In the genomic region with DNA sequence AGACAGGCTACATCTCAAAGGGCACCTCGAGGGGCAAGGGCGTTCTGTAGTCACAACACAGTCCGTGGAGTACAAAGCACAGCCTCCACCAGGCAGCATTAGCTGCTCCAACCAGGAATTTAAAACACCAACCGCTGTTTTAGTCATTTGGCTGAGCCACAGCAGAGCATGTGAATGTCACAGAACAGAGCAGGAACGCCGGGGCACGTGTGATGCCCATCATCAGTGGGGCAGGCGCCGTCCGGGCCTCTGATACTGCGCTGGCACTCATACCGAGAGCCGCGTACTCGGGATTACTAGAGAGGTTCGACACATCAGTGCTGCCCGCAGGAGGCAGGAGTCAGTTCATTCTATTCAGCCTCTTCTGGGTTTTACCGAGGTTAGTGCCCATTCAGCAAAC, we compare ENCODE assay signal across 22 cellular contexts.
"Had no signal": no experiment of that assay in that cellular context is flagged by ENCODE, and none has a peak within 500 bp of the region (broad histone marks: within the 10 kb centered on the region; RNA-seq: fewer than 3 reads in every experiment).

No MANE protein-coding gene starts in this region.

- H3K4me3 Mint-ChIP-seq: endodermal cell; nephron; stimulated activated naive CD8-positive, alpha-beta T cell treated with anti-CD3 and anti-CD28 coated beads, Interleukin-15, amount 100 ng/mL, for 72 hours had no signal

- H3K9me3 ChIP-seq: neutrophil, spleen, testis, tibial nerve, upper lobe of right lung, vagina had no signal

- H3K27ac Mint-ChIP-seq: endodermal cell, nephron had no signal

- H3K9me3 Mint-ChIP-seq: endodermal cell; naive B cell; nephron; stimulated activated naive B cell treated with anti-CD40 and anti-IgM and Interleukin-4, amounts not matched to agents 10 μg/mL and 1 μg/mL and 100 μg/mL, for 72 hours; stimulated activated naive CD8-positive, alpha-beta T cell treated with anti-CD3 and anti-CD28 coated beads, Interleukin-15, amount 100 ng/mL, for 72 hours had no signal

- H3K4me1 Mint-ChIP-seq: endodermal cell; nephron; stimulated activated naive CD8-positive, alpha-beta T cell treated with anti-CD3 and anti-CD28 coated beads, Interleukin-15, amount 100 ng/mL, for 72 hours had no signal

- H3K79me2 ChIP-seq: hepatocyte had no signal

- H2AFZ ChIP-seq: hepatocyte had no signal

- H3K4me3 ChIP-seq: hepatocyte, spleen, testis, tibial nerve, upper lobe of right lung, vagina had no signal

- H3K4me2 ChIP-seq: hepatocyte had no signal

- H3K27me3 Mint-ChIP-seq: naive B cell; stimulated activated naive B cell treated with anti-CD40 and anti-IgM and Interleukin-4, amounts not matched to agents 10 μg/mL and 1 μg/mL and 100 μg/mL, for 72 hours; stimulated activated naive CD8-positive, alpha-beta T cell treated with anti-CD3 and anti-CD28 coated beads, Interleukin-15, amount 100 ng/mL, for 72 hours had no signal

- H3K27ac ChIP-seq: hepatocyte, neutrophil, spleen, testis, upper lobe of right lung had no signal

- H3K27me3 ChIP-seq: hepatocyte, neutrophil, spleen, testis, tibial nerve, upper lobe of right lung, vagina had no signal

- DNase-seq: dermis blood vessel endothelial cell; effector CD4-positive, alpha-beta T cell; endodermal cell; foreskin melanocyte; head of caudate nucleus; left colon; mesendoderm; naive B cell; spleen; stimulated activated CD4-positive, alpha-beta T cell treated with anti-CD3 and anti-CD28 coated beads, Interleukin-15, amount 100 ng/mL, for 24 hours; stimulated activated CD4-positive, alpha-beta T cell treated with anti-CD3 and anti-CD28 coated beads, Interleukin-1b, Interleukin-23, amount 100 ng/mL, for 48 hours; stimulated activated CD4-positive, alpha-beta T cell treated with anti-CD3 and anti-CD28 coated beads, Interleukin-4, amount 100 ng/mL, for 4 hours; stimulated activated naive B cell treated with anti-CD40 and anti-IgM and Interleukin-4, amounts not matched to agents 10 μg/mL and 1 μg/mL and 100 μg/mL, for 72 hours; stimulated activated naive CD8-positive, alpha-beta T cell treated with anti-CD3 and anti-CD28 coated beads, Interleukin-15, amount 100 ng/mL, for 72 hours; testis; upper lobe of right lung had no signal

- ATAC-seq: left colon; sciatic nerve; stimulated activated naive B cell treated with anti-CD40 and anti-IgM and Interleukin-4, amounts not matched to agents 10 μg/mL and 1 μg/mL and 100 μg/mL, for 72 hours; stimulated activated naive CD8-positive, alpha-beta T cell treated with anti-CD3 and anti-CD28 coated beads, Interleukin-15, amount 100 ng/mL, for 72 hours; upper lobe of right lung had no signal
